Comparison of ENCODE assay signal across 24 cellular contexts in the genomic region with DNA sequence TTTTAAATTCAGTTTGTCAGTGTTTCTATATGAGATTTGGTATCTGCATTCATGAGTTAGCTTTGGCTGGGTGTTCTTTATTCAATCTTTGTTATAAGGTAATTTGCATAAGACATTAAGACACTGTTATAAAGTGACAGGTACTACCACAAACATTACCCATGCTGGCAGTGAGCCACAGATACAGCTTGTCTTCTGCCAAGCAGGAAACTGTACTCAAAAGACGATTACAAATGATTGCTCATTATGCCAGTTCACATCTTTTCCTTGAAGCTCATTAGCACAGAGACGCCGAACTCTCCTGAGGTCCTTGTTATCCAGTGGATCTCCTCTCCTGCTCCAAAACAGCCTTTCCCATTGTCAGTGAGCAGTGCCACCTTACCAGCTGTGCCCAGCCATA. TPM values are rescaled to one million over a fixed set of nuclear protein-coding genes. Genes with fewer than 3 reads are reported as not detected.
"Had no signal": no experiment of that assay in that cellular context is flagged by ENCODE, and none has a peak within 500 bp of the region (broad histone marks: within the 10 kb centered on the region; RNA-seq: fewer than 3 reads in every experiment).

No MANE protein-coding gene starts in this region.

- H3K27ac Mint-ChIP-seq: activated naive CD8-positive, alpha-beta T cell treated with anti-CD3 and anti-CD28 coated beads for 36 hours; activated T-cell treated with anti-CD3 and anti-CD28 coated beads, Interleukin-2, amount 50 U/mL, for 24 hours; activated T-helper 17 cell treated with anti-CD3 and anti-CD28 coated beads, Interleukin-2, amount 50 U/mL, for 72 hours; effector memory CD8-positive, alpha-beta T cell; nephron; stimulated activated effector memory CD8-positive, alpha-beta T cell treated with anti-CD3 and anti-CD28 coated beads, Interleukin-12 subunit alpha, Interleukin-12 subunit beta, amount 100 ng/mL, for 72 hours; stimulated activated naive CD8-positive, alpha-beta T cell treated with anti-CD3 and anti-CD28 coated beads, Interleukin-15, amount 100 ng/mL, for 72 hours had no signal

- H3K4me1 ChIP-seq: breast epithelium, colonic mucosa, gastroesophageal sphincter, pancreas, tibial artery had no signal

- H3K9me3 Mint-ChIP-seq: activated naive CD8-positive, alpha-beta T cell treated with anti-CD3 and anti-CD28 coated beads for 36 hours; activated T-cell treated with anti-CD3 and anti-CD28 coated beads, Interleukin-2, amount 50 U/mL, for 24 hours; activated T-helper 17 cell treated with anti-CD3 and anti-CD28 coated beads, Interleukin-2, amount 50 U/mL, for 72 hours; effector memory CD8-positive, alpha-beta T cell; nephron; stimulated activated effector memory CD8-positive, alpha-beta T cell treated with anti-CD3 and anti-CD28 coated beads, Interleukin-12 subunit alpha, Interleukin-12 subunit beta, amount 100 ng/mL, for 72 hours; stimulated activated naive CD8-positive, alpha-beta T cell treated with anti-CD3 and anti-CD28 coated beads, Interleukin-15, amount 100 ng/mL, for 72 hours had no signal

- H3K9me3 ChIP-seq: breast epithelium, colonic mucosa, gastroesophageal sphincter, pancreas, tibial artery had no signal

- H3K27ac ChIP-seq: breast epithelium, colonic mucosa, dorsolateral prefrontal cortex, gastroesophageal sphincter, pancreas, tibial artery, WERI-Rb-1 had no signal

- H3K27me3 ChIP-seq: breast epithelium, colonic mucosa, dorsolateral prefrontal cortex, gastroesophageal sphincter, pancreas, tibial artery had no signal

- H3K36me3 ChIP-seq: breast epithelium, colonic mucosa, gastroesophageal sphincter, pancreas, tibial artery, WERI-Rb-1 had no signal

- H3K36me3 Mint-ChIP-seq: activated naive CD8-positive, alpha-beta T cell treated with anti-CD3 and anti-CD28 coated beads for 36 hours; stimulated activated effector memory CD8-positive, alpha-beta T cell treated with anti-CD3 and anti-CD28 coated beads, Interleukin-12 subunit alpha, Interleukin-12 subunit beta, amount 100 ng/mL, for 72 hours had no signal

- DNase-seq: activated CD4-positive, alpha-beta T cell treated with anti-CD3 and anti-CD28 coated beads for 1 hour; activated CD8-positive, alpha-beta memory T cell treated with anti-CD3 and anti-CD28 coated beads for 24 hours; activated CD8-positive, alpha-beta memory T cell treated with anti-CD3 and anti-CD28 coated beads, Interleukin-2, amount 50 U/mL, for 4 hours; activated naive CD4-positive, alpha-beta T cell treated with Interleukin-2 at 50 U/mL for 16 hours; activated naive CD8-positive, alpha-beta T cell treated with anti-CD3 and anti-CD28 coated beads for 36 hours; activated T-cell treated with anti-CD3 and anti-CD28 coated beads, Interleukin-2, amount 50 U/mL, for 24 hours; colonic mucosa; dorsolateral prefrontal cortex; effector memory CD8-positive, alpha-beta T cell; head of caudate nucleus; left cardiac atrium; mesenchymal stem cell; pancreas; right cardiac atrium; stimulated activated CD4-positive, alpha-beta T cell treated with anti-CD3 and anti-CD28 coated beads, Interleukin-12 subunit alpha, Interleukin-12 subunit beta, amount 100 ng/mL, for 4 hours; stimulated activated naive CD8-positive, alpha-beta T cell treated with anti-CD3 and anti-CD28 coated beads, Interleukin-15, amount 100 ng/mL, for 72 hours; tibial artery; WERI-Rb-1 had no signal

- H3K4me3 ChIP-seq: breast epithelium, colonic mucosa, dorsolateral prefrontal cortex, gastroesophageal sphincter, pancreas, tibial artery had no signal

- H3K4me3 Mint-ChIP-seq: activated naive CD8-positive, alpha-beta T cell treated with anti-CD3 and anti-CD28 coated beads for 36 hours; activated T-cell treated with anti-CD3 and anti-CD28 coated beads, Interleukin-2, amount 50 U/mL, for 24 hours; activated T-helper 17 cell treated with anti-CD3 and anti-CD28 coated beads, Interleukin-2, amount 50 U/mL, for 72 hours; effector memory CD8-positive, alpha-beta T cell; nephron; stimulated activated effector memory CD8-positive, alpha-beta T cell treated with anti-CD3 and anti-CD28 coated beads, Interleukin-12 subunit alpha, Interleukin-12 subunit beta, amount 100 ng/mL, for 72 hours; stimulated activated naive CD8-positive, alpha-beta T cell treated with anti-CD3 and anti-CD28 coated beads, Interleukin-15, amount 100 ng/mL, for 72 hours had no signal

- H3K4me1 Mint-ChIP-seq: activated naive CD8-positive, alpha-beta T cell treated with anti-CD3 and anti-CD28 coated beads for 36 hours; activated T-helper 17 cell treated with anti-CD3 and anti-CD28 coated beads, Interleukin-2, amount 50 U/mL, for 72 hours; nephron; stimulated activated effector memory CD8-positive, alpha-beta T cell treated with anti-CD3 and anti-CD28 coated beads, Interleukin-12 subunit alpha, Interleukin-12 subunit beta, amount 100 ng/mL, for 72 hours; stimulated activated naive CD8-positive, alpha-beta T cell treated with anti-CD3 and anti-CD28 coated beads, Interleukin-15, amount 100 ng/mL, for 72 hours had no signal

RNA-seq across cellular contexts. Expression of gene AMPH, which starts 30.4 kb away (rescaled TPM):
- total RNA-seq: activated naive CD8-positive, alpha-beta T cell treated with anti-CD3 and anti-CD28 coated beads for 36 hours; activated T-helper 17 cell treated with anti-CD3 and anti-CD28 coated beads, Interleukin-2, amount 50 U/mL, for 72 hours; myocyte had no signal
